21 cellular contexts compared by ENCODE assay signal in the genomic region with DNA sequence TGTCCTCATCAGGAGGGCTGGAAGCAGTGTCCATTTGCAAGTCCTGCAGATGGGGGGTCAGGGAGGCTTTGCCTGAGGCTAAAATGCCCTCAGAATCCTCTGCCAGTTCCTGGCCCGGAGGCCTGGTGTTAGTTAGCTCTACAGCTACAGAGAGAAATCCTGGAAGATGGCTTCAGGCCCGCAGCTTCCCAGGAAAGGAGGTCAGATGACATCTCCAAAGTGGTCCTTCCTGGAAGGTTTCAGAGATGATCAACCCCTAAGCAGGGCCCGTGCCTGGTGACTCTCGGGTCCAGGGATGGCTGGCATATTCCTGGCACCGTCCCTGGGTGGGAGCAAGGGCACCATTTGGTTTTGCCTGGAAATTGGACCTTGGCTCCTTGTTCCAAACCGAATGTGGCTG.
"Had no signal": no experiment of that assay in that cellular context is flagged by ENCODE, and none has a peak within 500 bp of the region (broad histone marks: within the 10 kb centered on the region; RNA-seq: fewer than 3 reads in every experiment).

No MANE protein-coding gene starts in this region.

- DNase-seq: activated CD4-positive, alpha-beta T cell treated with anti-CD3 and anti-CD28 coated beads, Interleukin-2, amount 50 U/mL, for 1 hour; activated CD8-positive, alpha-beta T cell treated with anti-CD3 and anti-CD28 coated beads for 36 hours; activated naive CD4-positive, alpha-beta T cell; activated T-cell treated with anti-CD3 and anti-CD28 coated beads, Interleukin-2, amount 50 U/mL, for 4 hours; adrenal gland; body of pancreas; endodermal cell; foreskin fibroblast; hypothalamus; immature natural killer cell; mesendoderm; ovary; stimulated activated CD4-positive, alpha-beta T cell treated with anti-CD3 and anti-CD28 coated beads, Interleukin-15, amount 100 ng/mL, for 24 hours; stimulated activated CD4-positive, alpha-beta T cell treated with anti-CD3 and anti-CD28 coated beads, Interleukin-2, amount 100 ng/mL, for 24 hours; stimulated activated naive B cell treated with anti-CD40 and anti-IgM and Interleukin-4, amounts not matched to agents 10 μg/mL and 1 μg/mL and 100 μg/mL, for 72 hours; T-helper 2 cell had no signal

- H3K36me3 Mint-ChIP-seq: immature natural killer cell; stimulated activated naive B cell treated with anti-CD40 and anti-IgM and Interleukin-4, amounts not matched to agents 10 μg/mL and 1 μg/mL and 100 μg/mL, for 72 hours had no signal

- ATAC-seq: activated CD8-positive, alpha-beta T cell treated with anti-CD3 and anti-CD28 coated beads for 36 hours; activated T-cell treated with anti-CD3 and anti-CD28 coated beads, Interleukin-2, amount 50 U/mL, for 4 hours; activated T-helper 17 cell treated with anti-CD3 and anti-CD28 coated beads, Interleukin-2, amount 50 U/mL, for 72 hours; body of pancreas; esophagus mucosa; stimulated activated naive B cell treated with anti-CD40 and anti-IgM and Interleukin-4, amounts not matched to agents 10 μg/mL and 1 μg/mL and 100 μg/mL, for 72 hours had no signal

- H3K27ac Mint-ChIP-seq: activated CD8-positive, alpha-beta T cell treated with anti-CD3 and anti-CD28 coated beads for 36 hours; activated naive CD8-positive, alpha-beta T cell; activated T-helper 17 cell treated with anti-CD3 and anti-CD28 coated beads, Interleukin-2, amount 50 U/mL, for 72 hours; dendritic cell treated with granulocyte-macrophage colony-stimulating factor and Interleukin-4, amounts not matched to agents 40 ng/mL and 50 ng/mL, for 4 days; endodermal cell; immature natural killer cell; stimulated activated naive B cell treated with anti-CD40 and anti-IgM and Interleukin-4, amounts not matched to agents 10 μg/mL and 1 μg/mL and 100 μg/mL, for 72 hours had no signal

- H3K4me3 Mint-ChIP-seq: activated CD8-positive, alpha-beta T cell treated with anti-CD3 and anti-CD28 coated beads for 36 hours; activated naive CD8-positive, alpha-beta T cell; activated T-cell treated with anti-CD3 and anti-CD28 coated beads, Interleukin-2, amount 50 U/mL, for 4 hours; activated T-helper 17 cell treated with anti-CD3 and anti-CD28 coated beads, Interleukin-2, amount 50 U/mL, for 72 hours; dendritic cell treated with granulocyte-macrophage colony-stimulating factor and Interleukin-4, amounts not matched to agents 40 ng/mL and 50 ng/mL, for 4 days; endodermal cell; immature natural killer cell; nephron; stimulated activated naive B cell treated with anti-CD40 and anti-IgM and Interleukin-4, amounts not matched to agents 10 μg/mL and 1 μg/mL and 100 μg/mL, for 72 hours had no signal

- H3K27me3 Mint-ChIP-seq: dendritic cell treated with granulocyte-macrophage colony-stimulating factor and Interleukin-4, amounts not matched to agents 40 ng/mL and 50 ng/mL, for 4 days had no signal

- H3K4me1 Mint-ChIP-seq: activated T-helper 17 cell treated with anti-CD3 and anti-CD28 coated beads, Interleukin-2, amount 50 U/mL, for 72 hours; endodermal cell; immature natural killer cell; stimulated activated naive B cell treated with anti-CD40 and anti-IgM and Interleukin-4, amounts not matched to agents 10 μg/mL and 1 μg/mL and 100 μg/mL, for 72 hours had no signal

- H3K9me3 Mint-ChIP-seq: activated T-helper 17 cell treated with anti-CD3 and anti-CD28 coated beads, Interleukin-2, amount 50 U/mL, for 72 hours; endodermal cell; immature natural killer cell had no signal
